31 cellular contexts compared by ENCODE assay signal in genomic region chr4:7686166-7686870, GRCh38.
"Had no signal": no experiment of that assay in that cellular context is flagged by ENCODE, and none has a peak within 500 bp of the region (broad histone marks: within the 10 kb centered on the region; RNA-seq: fewer than 3 reads in every experiment).

No MANE protein-coding gene starts in this region.

- H3K27me3 Mint-ChIP-seq: activated B cell treated with CpG ODN at 0.5 μM for 24 hours; activated CD8-positive, alpha-beta T cell treated with anti-CD3 and anti-CD28 coated beads for 36 hours; activated naive CD8-positive, alpha-beta T cell; activated T-helper 17 cell treated with anti-CD3 and anti-CD28 coated beads, Interleukin-2, amount 50 U/mL, for 72 hours; T-cell had no signal

- ATAC-seq: activated CD4-positive, CD25-positive, alpha-beta regulatory T cell treated with anti-CD3 and anti-CD28 coated beads, Interleukin-2, amount 50 U/mL, for 24 hours; activated CD8-positive, alpha-beta T cell treated with anti-CD3 and anti-CD28 coated beads for 36 hours; activated T-helper 17 cell treated with anti-CD3 and anti-CD28 coated beads, Interleukin-2, amount 50 U/mL, for 72 hours; effector memory CD8-positive, alpha-beta T cell; gastrocnemius medialis; heart right ventricle; T-cell had no signal

- H3K4me1 ChIP-seq: esophagus muscularis mucosa, foreskin keratinocyte, gastrocnemius medialis, heart right ventricle had no signal

- H3K36me3 ChIP-seq: brain microvascular endothelial cell, gastrocnemius medialis, heart right ventricle had no signal

- H3K27ac ChIP-seq: brain microvascular endothelial cell, esophagus muscularis mucosa, foreskin keratinocyte, gastrocnemius medialis, heart right ventricle had no signal

- H3K36me3 Mint-ChIP-seq: activated naive CD8-positive, alpha-beta T cell; T-cell had no signal

- DNase-seq: activated B cell treated with CpG ODN at 0.5 μM for 24 hours; activated CD4-positive, alpha-beta T cell treated with anti-CD3 and anti-CD28 coated beads for 48 hours; activated CD4-positive, alpha-beta T cell treated with anti-CD3 and anti-CD28 coated beads, Interleukin-2, amount 50 U/mL, for 1 hour; activated CD4-positive, alpha-beta T cell treated with anti-CD3 and anti-CD28 coated beads, Interleukin-2, amount 50 U/mL, for 48 hours; activated CD8-positive, alpha-beta memory T cell treated with anti-CD3 and anti-CD28 coated beads for 24 hours; activated CD8-positive, alpha-beta T cell treated with anti-CD3 and anti-CD28 coated beads for 36 hours; activated effector memory CD4-positive, alpha-beta T cell treated with Interleukin-2 at 50 U/mL for 16 hours; activated gamma-delta T cell treated with Interleukin-2 at 50 U/mL for 16 hours; activated naive CD4-positive, alpha-beta T cell treated with anti-CD3 and anti-CD28 coated beads, Interleukin-2, amount 50 U/mL, for 16 hours; activated naive CD4-positive, alpha-beta T cell treated with Interleukin-2 at 50 U/mL for 16 hours; activated T-cell treated with anti-CD3 and anti-CD28 coated beads, Interleukin-2, amount 50 U/mL, for 4 hours; amniotic stem cell; anterior cingulate cortex; brain microvascular endothelial cell; cerebellar nuclear complex; cortex of kidney; dermis blood vessel endothelial cell; effector CD4-positive, alpha-beta T cell; effector memory CD8-positive, alpha-beta T cell; erythroblast; foreskin keratinocyte; gastrocnemius medialis; heart right ventricle; T-cell; T-helper 9 cell; WERI-Rb-1 had no signal

- H3K4me1 Mint-ChIP-seq: activated B cell treated with CpG ODN at 0.5 μM for 24 hours; activated T-helper 17 cell treated with anti-CD3 and anti-CD28 coated beads, Interleukin-2, amount 50 U/mL, for 72 hours; T-cell had no signal

- H3K4me3 Mint-ChIP-seq: activated B cell treated with CpG ODN at 0.5 μM for 24 hours; activated CD8-positive, alpha-beta T cell treated with anti-CD3 and anti-CD28 coated beads for 36 hours; activated naive CD8-positive, alpha-beta T cell; activated T-cell treated with anti-CD3 and anti-CD28 coated beads, Interleukin-2, amount 50 U/mL, for 4 hours; activated T-helper 17 cell treated with anti-CD3 and anti-CD28 coated beads, Interleukin-2, amount 50 U/mL, for 72 hours; effector memory CD8-positive, alpha-beta T cell; T-cell; T-helper 1 cell treated with Interleukin-12 subunit alpha and Interleukin-12 subunit beta and Interleukin-4 antibody, amounts not matched to agents 30 μg/mL and 1 μg/mL, for 36 hours had no signal

- H3K4me3 ChIP-seq: esophagus muscularis mucosa, gastrocnemius medialis, heart right ventricle had no signal

- H3K27ac Mint-ChIP-seq: activated B cell treated with CpG ODN at 0.5 μM for 24 hours; activated CD8-positive, alpha-beta T cell treated with anti-CD3 and anti-CD28 coated beads for 36 hours; activated naive CD8-positive, alpha-beta T cell; activated T-helper 17 cell treated with anti-CD3 and anti-CD28 coated beads, Interleukin-2, amount 50 U/mL, for 72 hours; effector memory CD8-positive, alpha-beta T cell; T-cell; T-helper 1 cell treated with Interleukin-12 subunit alpha and Interleukin-12 subunit beta and Interleukin-4 antibody, amounts not matched to agents 30 μg/mL and 1 μg/mL, for 36 hours had no signal

- H3K9me3 ChIP-seq: gastrocnemius medialis had no signal

- H3K27me3 ChIP-seq: brain microvascular endothelial cell, esophagus muscularis mucosa had no signal

- H3K9me3 Mint-ChIP-seq: activated B cell treated with CpG ODN at 0.5 μM for 24 hours; effector memory CD8-positive, alpha-beta T cell; T-helper 1 cell treated with Interleukin-12 subunit alpha and Interleukin-12 subunit beta and Interleukin-4 antibody, amounts not matched to agents 30 μg/mL and 1 μg/mL, for 36 hours had no signal
